21 cellular contexts compared by ENCODE assay signal in the genomic region with DNA sequence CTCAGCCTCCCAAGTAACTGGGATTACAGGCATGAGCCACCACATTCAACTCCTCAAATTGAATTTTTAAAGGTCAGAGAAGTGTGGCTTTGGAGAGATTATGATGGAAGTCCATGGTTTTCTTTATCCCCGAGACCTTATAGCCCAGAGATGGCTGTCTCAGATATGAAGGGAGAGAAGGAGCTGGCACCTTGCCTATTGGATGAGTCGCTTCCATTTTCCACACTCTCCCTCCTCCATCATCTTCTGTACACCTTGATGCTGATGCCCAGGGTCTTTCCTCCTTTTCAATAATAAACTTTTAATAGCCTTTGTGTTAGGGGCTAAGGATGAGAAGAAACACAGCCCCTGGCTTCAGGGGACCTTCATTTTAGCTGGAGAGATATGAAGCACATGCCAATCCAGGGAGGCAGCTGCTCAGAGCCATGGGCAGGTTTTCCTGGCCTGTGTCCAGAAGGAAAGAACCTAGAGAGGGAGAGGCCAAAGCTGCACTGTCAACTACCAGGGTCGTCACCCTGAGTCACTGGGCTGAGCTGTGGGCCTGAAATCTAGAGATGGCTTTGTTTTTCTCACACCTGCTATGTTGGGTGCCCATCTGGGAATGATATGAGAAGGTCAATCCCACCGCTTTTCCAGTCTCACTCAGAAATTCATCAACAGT.
DNase-seq lines count a peak whose midpoint lies in the region; ATAC-seq, FAIRE-seq and TF ChIP-seq lines count a peak whose summit lies in the region.
"Had no signal": no experiment of that assay in that cellular context is flagged by ENCODE, and none has a peak within 500 bp of the region (broad histone marks: within the 10 kb centered on the region; RNA-seq: fewer than 3 reads in every experiment).

No MANE protein-coding gene starts in this region.

- H3K4me3 ChIP-seq in mammary epithelial cell (replicated peaks in 1 of 3; ENCODE audit: insufficient read depth in 1 of 3, low read depth in 2 of 3, low read length in 3 of 3) (no peak overlapping the region), osteoblast (ENCODE audit: insufficient read depth, low read length) (no peak overlapping the region), neural progenitor cell (no peak overlapping the region), HepG2 (replicated peaks in 1 of 3; ENCODE audit: insufficient read depth in 1 of 3, low read depth in 2 of 3, low read length in 3 of 3) (no peak overlapping the region)
- H3K4me3 ChIP-seq: ascending aorta, right lobe of liver, upper lobe of left lung had no signal

- no peaks in the 10 kb centered on the region for H3K4me1 Mint-ChIP-seq in neural progenitor cell

- H3K4me1 ChIP-seq in mammary epithelial cell (ENCODE audit: insufficient read depth, low read length) (peaks cover 23% of the 10 kb centered on the region), osteoblast (ENCODE audit: insufficient read depth, low read length) (peaks cover 23% of the 10 kb centered on the region), neural progenitor cell (no peaks in the 10 kb centered on the region), HepG2 (ENCODE audit: insufficient read depth, low read length) (peaks cover 13% of the 10 kb centered on the region)
- H3K4me1 ChIP-seq: ascending aorta, right lobe of liver had no signal

- no peak for ATAC-seq in HepG2
- ATAC-seq: right lobe of liver had no signal

- no peaks in the 10 kb centered on the region for H3F3A ChIP-seq in neural progenitor cell (ENCODE audit: low read depth)

- no peak overlapping the region for H2AFZ ChIP-seq in mammary epithelial cell (ENCODE audit: low read depth, low read length)
- H2AFZ ChIP-seq in osteoblast (ENCODE audit: low read length): no peak overlapping the region
- no peak overlapping the region for H2AFZ ChIP-seq in neural progenitor cell (replicated peaks)
- H2AFZ ChIP-seq in HepG2 (ENCODE audit: low read length): no peak overlapping the region

- no peak overlapping the region for H3K27ac ChIP-seq in mammary epithelial cell (ENCODE audit: insufficient read depth, low read depth, low read length)
- no peak overlapping the region for H3K27ac ChIP-seq in osteoblast (ENCODE audit: low read depth, low read length)
- no peak overlapping the region for H3K27ac ChIP-seq in neural progenitor cell
- H3K27ac ChIP-seq in HepG2 (ENCODE audit: extremely low read length, insufficient read depth, low read length): no peak overlapping the region
- H3K27ac ChIP-seq: ascending aorta, C4-2B, neutrophil, right lobe of liver, upper lobe of left lung had no signal

- no peaks in the 10 kb centered on the region for H3K9me3 Mint-ChIP-seq in neural progenitor cell
- H3K9me3 Mint-ChIP-seq: IgD-negative memory B cell had no signal

- TF ChIP-seq POLR2A in HepG2 (IDR thresholded peaks at IDR 0.05; ENCODE audit: insufficient read depth in 1 of 2, low read depth in 2 of 2, low read length in 2 of 2): no peak

- no peak overlapping the region for H3K4me3 Mint-ChIP-seq in neural progenitor cell
- H3K4me3 Mint-ChIP-seq: IgD-negative memory B cell had no signal

- TF ChIP-seq EP300 in HepG2 (IDR thresholded peaks at IDR 0.05; ENCODE audit: low read depth in 2 of 2, low read length in 2 of 2) (no peak), HepG2 (CRISPR knock-in tag; IDR thresholded peaks at IDR 0.05; ENCODE audit: borderline replicate concordance) (no peak)

- in situ Hi-C loops in mammary epithelial cell (cut with MboI; ENCODE audit: low sequenced_read_pairs in 2 of 2): no loop called here
- in situ Hi-C loops in HepG2 (cut with HindIII; ENCODE audit: extremely low pct_ligation_motif_present, low pct_unique_long_range_greater_than_20kb): no loop called here

- H3K36me3 ChIP-seq in mammary epithelial cell (ENCODE audit: insufficient read depth, low read length) (no peaks in the 10 kb centered on the region), osteoblast (ENCODE audit: insufficient read depth, low read length) (no peaks in the 10 kb centered on the region), neural progenitor cell (no peaks in the 10 kb centered on the region), HepG2 (replicated peaks in 1 of 2; ENCODE audit: control insufficient read depth in 1 of 2, insufficient read depth in 2 of 2, low read length in 2 of 2) (no peaks in the 10 kb centered on the region)
- H3K36me3 ChIP-seq: ascending aorta, neutrophil, right lobe of liver, upper lobe of left lung had no signal

- BruUV-seq in mammary epithelial cell (replicated peaks; lab: Mats Ljungman, UMichigan): no TSS peak
- no TSS peak for BruUV-seq in HepG2 (replicated peaks; lab: Mats Ljungman, UMichigan)

- H3K27me3 ChIP-seq in mammary epithelial cell (ENCODE audit: insufficient read depth, low read length) (no peaks in the 10 kb centered on the region), osteoblast (ENCODE audit: insufficient read depth, low read length) (no peaks in the 10 kb centered on the region), neural progenitor cell (no peaks in the 10 kb centered on the region), HepG2 (ENCODE audit: control insufficient read depth in 1 of 2, insufficient read depth in 2 of 2, low read length in 2 of 2) (peaks cover 0 to 46% of the 10 kb centered on the region in 2 experiments; a peak in 3 of 5 replicates)
- H3K27me3 ChIP-seq: ascending aorta, neutrophil, right lobe of liver, upper lobe of left lung had no signal

- dilution Hi-C loops in mammary epithelial cell (cut with HindIII; ENCODE audit: low sequenced_read_pairs): loop anchor here (5.0 kb wide), 1 partner anchor 53 kb away; no protein-coding TSS in a partner anchor

- H3K27ac Mint-ChIP-seq in neural progenitor cell: no peak overlapping the region
- H3K27ac Mint-ChIP-seq: IgD-negative memory B cell had no signal

- intact Hi-C loops in mammary epithelial cell (cut with micrococcal nuclease): no loop called here
- intact Hi-C loops in HepG2 (cut with micrococcal nuclease; ENCODE audit: unreplicated experiment): no loop called here

- TF ChIP-seq RAD21 in HepG2 (CRISPR knock-in tag; IDR thresholded peaks at IDR 0.05): no peak

- WGBS in mammary epithelial cell (ENCODE audit: low coverage, missing lambda C conversion rate): 44% methylated on average over 3 of the region's 4 CpGs
- 33% methylated on average over 4 of the region's 4 CpGs for WGBS in HepG2 (ENCODE audit: low lambda C conversion rate)

- TF ChIP-seq CTCF in mammary epithelial cell (conservative IDR thresholded peaks at IDR 0.05 in 1 of 2, IDR thresholded peaks at IDR 0.05 in 1 of 2; ENCODE audit: extremely low read depth in 1 of 2, insufficient read depth in 1 of 2, low read depth in 1 of 2, low read length in 2 of 2): no peak
- TF ChIP-seq CTCF in osteoblast (IDR thresholded peaks at IDR 0.05; ENCODE audit: extremely low read depth, low read depth, low read length): no peak
- no peak for TF ChIP-seq CTCF in neural progenitor cell (IDR thresholded peaks at IDR 0.05)
- TF ChIP-seq CTCF in HepG2 (CRISPR knock-in tag; IDR thresholded peaks at IDR 0.05): no peak

- H3K9ac ChIP-seq in mammary epithelial cell (ENCODE audit: insufficient read depth, low read length): no peak overlapping the region
- H3K9ac ChIP-seq in neural progenitor cell: no peak overlapping the region
- no peak overlapping the region for H3K9ac ChIP-seq in HepG2 (ENCODE audit: insufficient read depth, low read depth, low read length)

- H4K20me1 ChIP-seq in mammary epithelial cell (ENCODE audit: insufficient read depth, low read length): no peaks in the 10 kb centered on the region
- no peaks in the 10 kb centered on the region for H4K20me1 ChIP-seq in osteoblast (ENCODE audit: insufficient read depth, low read length)
- no peaks in the 10 kb centered on the region for H4K20me1 ChIP-seq in neural progenitor cell (ENCODE audit: low read depth)
- no peaks in the 10 kb centered on the region for H4K20me1 ChIP-seq in HepG2 (ENCODE audit: insufficient read depth, low read length)

- POLR2A ChIA-PET in HepG2 (lab: Yijun Ruan, JAX): no interaction called here

- FAIRE-seq in HepG2 (lab: Jason Lieb, UNC): no peak
- FAIRE-seq: H54 had no signal

- H3K36me3 Mint-ChIP-seq in neural progenitor cell: no peaks in the 10 kb centered on the region
- H3K36me3 Mint-ChIP-seq: IgD-negative memory B cell had no signal

- CTCF ChIA-PET in mammary epithelial cell (lab: Charles Lee; ENCODE audit: low non-redundant PET): interaction anchor here (0.7 kb wide), 1 partner anchor 153 kb away, joined by 5 read pairs; no protein-coding TSS in a partner anchor
- CTCF ChIA-PET in HepG2 (lab: Yijun Ruan, JAX; ENCODE audit: low intra/inter-chr PET ratio, low total read pairs): no interaction called here

- no peak overlapping the region for H3K4me2 ChIP-seq in mammary epithelial cell (ENCODE audit: insufficient read depth, low read depth, low read length)
- H3K4me2 ChIP-seq in osteoblast (ENCODE audit: insufficient read depth, low read length): no peak overlapping the region
- H3K4me2 ChIP-seq in neural progenitor cell: no peak overlapping the region
- no peak overlapping the region for H3K4me2 ChIP-seq in HepG2 (ENCODE audit: low read depth, low read length)

- DNase-seq in NCI-H1105 treated with DMSO at 0.1 percent for 48 hours (lab: John Stamatoyannopoulos, UW) (peak; percentile 43), NCI-H1105 (lab: John Stamatoyannopoulos, UW) (no peak), NCI-H2029 treated with DMSO at 0.1 percent for 48 hours (lab: John Stamatoyannopoulos, UW) (peak; percentile 61), mammary epithelial cell (peak; percentile 70), osteoblast (ENCODE audit: insufficient read length, low spot score, missing footprints) (peak; percentile 39), neural progenitor cell (ENCODE audit: low spot score) (no peak), NCI-H524 treated with DMSO at 0.1 percent for 48 hours (lab: John Stamatoyannopoulos, UW) (no peak), HepG2 (ENCODE audit: low spot score) (no peak)
- DNase-seq: activated naive CD4-positive, alpha-beta T cell; NCI-H1048; NCI-H2107; right lobe of liver; RPMI8226; stimulated activated naive CD4-positive, alpha-beta T cell; T-helper 1 cell; upper lobe of left lung had no signal

- H3K79me2 ChIP-seq in mammary epithelial cell (ENCODE audit: insufficient read depth, low read length): no peaks in the 10 kb centered on the region
- no peaks in the 10 kb centered on the region for H3K79me2 ChIP-seq in osteoblast (ENCODE audit: insufficient read depth, low read length)
- H3K79me2 ChIP-seq in neural progenitor cell (ENCODE audit: low read depth): no peaks in the 10 kb centered on the region
- no peaks in the 10 kb centered on the region for H3K79me2 ChIP-seq in HepG2 (ENCODE audit: insufficient read depth, low read length)

- H3K9me3 ChIP-seq in mammary epithelial cell (replicated peaks; ENCODE audit: insufficient read depth, low read length) (no peaks in the 10 kb centered on the region), osteoblast (ENCODE audit: low read depth, low read length) (no peaks in the 10 kb centered on the region), neural progenitor cell (ENCODE audit: low read depth) (no peaks in the 10 kb centered on the region), HepG2 (ENCODE audit: low read length) (no peaks in the 10 kb centered on the region)
- H3K9me3 ChIP-seq: ascending aorta, neutrophil, right lobe of liver, upper lobe of left lung had no signal

- H3K27me3 Mint-ChIP-seq in neural progenitor cell (ENCODE audit: insufficient read depth, low read depth): no peaks in the 10 kb centered on the region
- H3K27me3 Mint-ChIP-seq: IgD-negative memory B cell had no signal

TF ChIP-seq in HepG2, 621 proteins besides CTCF, POLR2A, EP300 and RAD21 (continues in another document):
- no peak for TF ChIP-seq DPF2 (CRISPR knock-in tag; IDR thresholded peaks at IDR 0.05; ENCODE audit: borderline replicate concordance, low read depth)

Comparison
In these comparisons a context has a peak if more than half of its experiments do, and no peak if none do; other contexts are left out.
1. DNase-seq: peak in NCI-H1105 treated with DMSO at 0.1 percent for 48 hours (single experiment), NCI-H2029 treated with DMSO at 0.1 percent for 48 hours (single experiment), mammary epithelial cell (single experiment) and osteoblast (single experiment); none in NCI-H1105 (single experiment), neural progenitor cell (single experiment), NCI-H524 treated with DMSO at 0.1 percent for 48 hours (single experiment) and HepG2 (single experiment).